Comparison of ENCODE assay signal across 18 cellular contexts in the genomic region with DNA sequence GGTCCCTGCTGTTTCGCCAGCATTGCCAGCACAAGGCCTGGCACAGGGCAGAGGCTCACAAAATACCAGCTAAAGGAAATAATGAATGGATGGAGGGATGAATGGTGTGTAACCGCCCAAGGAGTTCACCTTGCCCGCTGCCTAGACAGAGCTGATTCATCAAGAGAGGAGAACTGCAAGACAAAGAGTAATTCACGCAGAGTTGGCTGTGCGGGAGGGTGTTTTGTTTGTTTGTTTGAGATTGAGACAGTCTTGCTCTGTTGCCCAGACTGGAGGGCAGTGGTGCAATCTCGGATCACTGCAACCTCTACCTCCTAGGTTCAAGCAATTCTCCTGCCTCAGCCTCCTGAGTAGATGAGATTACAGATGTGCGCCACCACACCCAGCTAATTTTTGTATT. TPM values are rescaled to one million over a fixed set of nuclear protein-coding genes. Genes with fewer than 3 reads are reported as not detected.
DNase-seq lines count a peak whose midpoint lies in the region; ATAC-seq and TF ChIP-seq lines count a peak whose summit lies in the region.
"Had no signal": no experiment of that assay in that cellular context is flagged by ENCODE, and none has a peak within 500 bp of the region (broad histone marks: within the 10 kb centered on the region; RNA-seq: fewer than 3 reads in every experiment).

No MANE protein-coding gene starts in this region.

- H3K36me3 ChIP-seq in left ventricle myocardium inferior (no peaks in the 10 kb centered on the region), esophagus (ENCODE audit: control insufficient read depth in 2 of 2, insufficient read depth in 2 of 2, low read length in 1 of 2) (no peaks in the 10 kb centered on the region), smooth muscle cell (ENCODE audit: low read depth) (no peaks in the 10 kb centered on the region)

- no peak for TF ChIP-seq CTCF in left ventricle myocardium inferior (IDR thresholded peaks at IDR 0.05; ENCODE audit: borderline replicate concordance)
- TF ChIP-seq CTCF in smooth muscle cell (IDR thresholded peaks at IDR 0.05; ENCODE audit: borderline replicate concordance, insufficient read depth, poor library complexity, severe bottlenecking), result no peak

- H3K27me3 Mint-ChIP-seq in activated T-helper 2 cell treated with anti-CD3 and anti-CD28 coated beads, Interferon-gamma antibody, Interleukin-2, Interleukin-4, amounts not matched to agents 10 μg/mL and 5 μg/mL and 100 μg/mL, durations not matched to agents 14 hours and 24 hours and 36 hours (ENCODE audit: low read depth), result no peaks in the 10 kb centered on the region

- H3K79me2 ChIP-seq in smooth muscle cell (ENCODE audit: low read depth), result peaks cover 10% of the 10 kb centered on the region

- intact Hi-C loops in left ventricle myocardium inferior (cut with micrococcal nuclease) (no loop called here), left cardiac atrium (cut with DNase I) (loop anchor here in 1 of 2 donors (5.0 kb wide), 1 partner anchor 64 kb away; no protein-coding TSS in a partner anchor), head of caudate nucleus (cut with DNase I) (loop anchor here (5.0 kb wide), 1 partner anchor 111 kb away; a partner anchor contains a TSS)
- intact Hi-C loops in activated T-helper 2 cell treated with anti-CD3 and anti-CD28 coated beads, Interferon-gamma antibody, Interleukin-2, Interleukin-4, amounts not matched to agents 10 μg/mL and 5 μg/mL and 100 μg/mL, durations not matched to agents 14 hours and 24 hours and 36 hours (cut with micrococcal nuclease), result loop anchor here (5.0 to 10.0 kb wide), 3 partner anchors 74 to 157 kb away; a partner anchor contains a TSS

- H3K9me3 ChIP-seq in left ventricle myocardium inferior (replicated peaks) (no peaks in the 10 kb centered on the region), esophagus (ENCODE audit: control insufficient read depth in 2 of 2, insufficient read depth in 1 of 2, low read depth in 1 of 2, low read length in 1 of 2) (no peaks in the 10 kb centered on the region), smooth muscle cell (replicated peaks; ENCODE audit: low read depth) (no peaks in the 10 kb centered on the region)

- ATAC-seq in left cardiac atrium (no peak), GM21423 (IDR thresholded peaks at IDR 0.05; ENCODE audit: unreplicated experiment) (no peak), HG02840 (IDR thresholded peaks at IDR 0.05; ENCODE audit: low FRiP score, unreplicated experiment) (no peak)
- ATAC-seq: HCT116 had no signal

- no peak overlapping the region for H2AFZ ChIP-seq in smooth muscle cell (ENCODE audit: low read depth)

- 78 to 85% methylated on average over 7 of the region's 7 CpGs for WGBS in esophagus, 2 donors
- 97% methylated on average over 7 of the region's 7 CpGs for whole genome bisulfite sequencing in smooth muscle cell (ENCODE audit: low lambda C conversion rate)

- H3K9me3 Mint-ChIP-seq in activated T-helper 2 cell treated with anti-CD3 and anti-CD28 coated beads, Interferon-gamma antibody, Interleukin-2, Interleukin-4, amounts not matched to agents 10 μg/mL and 5 μg/mL and 100 μg/mL, durations not matched to agents 14 hours and 24 hours and 36 hours, result no peaks in the 10 kb centered on the region

- H3K36me3 Mint-ChIP-seq in activated T-helper 2 cell treated with anti-CD3 and anti-CD28 coated beads, Interferon-gamma antibody, Interleukin-2, Interleukin-4, amounts not matched to agents 10 μg/mL and 5 μg/mL and 100 μg/mL, durations not matched to agents 14 hours and 24 hours and 36 hours (ENCODE audit: low read depth), result peaks cover 18% of the 10 kb centered on the region

- H3K27ac ChIP-seq in left ventricle myocardium inferior (replicated peaks) (peak overlapping the region; percentile 13), esophagus (ENCODE audit: low read depth in 2 of 2, low read length in 1 of 2) (peak overlapping the region; percentile 15 to 66), smooth muscle cell (ENCODE audit: low read depth) (peak overlapping the region; percentile 57)
- H3K27ac ChIP-seq: KMS-11 had no signal

- peaks cover 55% of the 10 kb centered on the region for H3K4me1 ChIP-seq in left ventricle myocardium inferior
- H3K4me1 ChIP-seq in esophagus (ENCODE audit: control insufficient read depth in 2 of 2, insufficient read depth in 2 of 2, low read length in 1 of 2), result peaks cover 0 to 2% of the 10 kb centered on the region in 2 donors
- peaks cover 11% of the 10 kb centered on the region for H3K4me1 ChIP-seq in smooth muscle cell (ENCODE audit: low read depth)

- no peaks in the 10 kb centered on the region for H3K27me3 ChIP-seq in left ventricle myocardium inferior (ENCODE audit: low read depth)
- no peaks in the 10 kb centered on the region for H3K27me3 ChIP-seq in esophagus (ENCODE audit: control insufficient read depth in 1 of 2, insufficient read depth in 2 of 2, low read length in 2 of 2)
- no peaks in the 10 kb centered on the region for H3K27me3 ChIP-seq in smooth muscle cell (ENCODE audit: low read depth)

- DNase-seq in left ventricle myocardium inferior, result no peak
- no peak for DNase-seq in left cardiac atrium
- no peak for DNase-seq in activated T-helper 2 cell treated with anti-CD3 and anti-CD28 coated beads, Interferon-gamma antibody, Interleukin-2, Interleukin-4, amounts not matched to agents 10 μg/mL and 5 μg/mL and 100 μg/mL, durations not matched to agents 14 hours and 24 hours and 36 hours (ENCODE audit: low spot score)
- DNase-seq in smooth muscle cell (lab: John Stamatoyannopoulos, UW; ENCODE audit: unreplicated experiment), result no peak
- no peak for DNase-seq in head of caudate nucleus
- DNase-seq: activated effector memory CD4-positive, alpha-beta T cell treated with Interleukin-2 at 50 U/mL for 16 hours; COR-L47; foreskin fibroblast; NCI-H1105; NCI-H510A treated with DMSO at 0.1 percent for 48 hours; SIG-M5; T-helper 1 cell had no signal

- H4K20me1 ChIP-seq in smooth muscle cell (ENCODE audit: low read depth), result no peaks in the 10 kb centered on the region

- H3K4me1 Mint-ChIP-seq in activated T-helper 2 cell treated with anti-CD3 and anti-CD28 coated beads, Interferon-gamma antibody, Interleukin-2, Interleukin-4, amounts not matched to agents 10 μg/mL and 5 μg/mL and 100 μg/mL, durations not matched to agents 14 hours and 24 hours and 36 hours (ENCODE audit: low read depth), result peaks cover 20% of the 10 kb centered on the region

- no peak overlapping the region for H3K4me2 ChIP-seq in smooth muscle cell
- H3K4me2 ChIP-seq: KMS-11 had no signal

- H3K4me3 ChIP-seq in left ventricle myocardium inferior (no peak overlapping the region), esophagus (ENCODE audit: low read depth in 1 of 2, low read length in 2 of 2) (no peak overlapping the region), smooth muscle cell (no peak overlapping the region)

- H3K4me3 Mint-ChIP-seq in activated T-helper 2 cell treated with anti-CD3 and anti-CD28 coated beads, Interferon-gamma antibody, Interleukin-2, Interleukin-4, amounts not matched to agents 10 μg/mL and 5 μg/mL and 100 μg/mL, durations not matched to agents 14 hours and 24 hours and 36 hours (ENCODE audit: low read depth), result peak overlapping the region; percentile 58

- H3F3A ChIP-seq in smooth muscle cell (ENCODE audit: low read depth), result peaks cover 8% of the 10 kb centered on the region

- no peak overlapping the region for H3K9ac ChIP-seq in smooth muscle cell (ENCODE audit: low read depth)
- H3K9ac ChIP-seq: KMS-11 had no signal

- H3K27ac Mint-ChIP-seq in activated T-helper 2 cell treated with anti-CD3 and anti-CD28 coated beads, Interferon-gamma antibody, Interleukin-2, Interleukin-4, amounts not matched to agents 10 μg/mL and 5 μg/mL and 100 μg/mL, durations not matched to agents 14 hours and 24 hours and 36 hours, result no peak overlapping the region

RNA-seq across cellular contexts. Expression of a gene that starts 3.0 kb away (rescaled TPM):
- total RNA-seq in left ventricle myocardium inferior (25.3 TPM), left cardiac atrium (10 to 100 TPM; 19.1 to 27.1 TPM), smooth muscle cell (6.2 and 8.8 TPM in 2 replicates)
- 15.2 and 15.9 TPM in 2 replicates for total RNA-seq in activated T-helper 2 cell treated with anti-CD3 and anti-CD28 coated beads, Interferon-gamma antibody, Interleukin-2, Interleukin-4, amounts not matched to agents 10 μg/mL and 5 μg/mL and 100 μg/mL, durations not matched to agents 14 hours and 24 hours and 36 hours
- polyA plus RNA-seq in esophagus (1 to 10 TPM; 4.0 to 4.6 TPM), smooth muscle cell (10.3 and 13.3 TPM in 2 replicates)

RNA-seq across cellular contexts. Expression of a gene that starts 20.4 kb away (rescaled TPM):
- total RNA-seq in left ventricle myocardium inferior (5.1 TPM), left cardiac atrium (10 to 100 TPM in 1 of 2 donors, 1 to 10 TPM in 1; 5.2 to 17.7 TPM), smooth muscle cell (not detected in 2 replicates)
- not detected in 2 replicates for total RNA-seq in activated T-helper 2 cell treated with anti-CD3 and anti-CD28 coated beads, Interferon-gamma antibody, Interleukin-2, Interleukin-4, amounts not matched to agents 10 μg/mL and 5 μg/mL and 100 μg/mL, durations not matched to agents 14 hours and 24 hours and 36 hours
- polyA plus RNA-seq in esophagus (under 1 TPM; 0.83 to 0.85 TPM), smooth muscle cell (0.31 TPM in 1 of 2 replicates, not detected in the other)
- polyA plus RNA-seq: AG04450 had no signal

RNA-seq across cellular contexts. Expression of a gene that starts 57.6 kb away (rescaled TPM):
- total RNA-seq in left ventricle myocardium inferior (48.4 TPM), left cardiac atrium (10 to 100 TPM; 30.1 to 34.8 TPM), smooth muscle cell (7.7 and 15.6 TPM in 2 replicates)
- 180 and 207 TPM in 2 replicates for total RNA-seq in activated T-helper 2 cell treated with anti-CD3 and anti-CD28 coated beads, Interferon-gamma antibody, Interleukin-2, Interleukin-4, amounts not matched to agents 10 μg/mL and 5 μg/mL and 100 μg/mL, durations not matched to agents 14 hours and 24 hours and 36 hours
- polyA plus RNA-seq in esophagus (10 to 100 TPM; 55.3 to 56.5 TPM), smooth muscle cell (19.0 and 20.8 TPM in 2 replicates)
